8 cellular contexts compared by ENCODE assay signal in genomic region chr9:137589441-137590122, GRCh38. TPM values are rescaled to one million over a fixed set of nuclear protein-coding genes. Genes with fewer than 3 reads are reported as not detected.
A peak's percentile ranks its signal among the peaks of the same experiment; 100 is the strongest.
DNase-seq lines count a peak whose midpoint lies in the region; ATAC-seq and TF ChIP-seq lines count a peak whose summit lies in the region.

No MANE protein-coding gene starts in this region.

- TF ChIP-seq CTCF in 22Rv1 (IDR thresholded peaks at IDR 0.05) (no peak), WERI-Rb-1 (IDR thresholded peaks at IDR 0.05; ENCODE audit: low read depth, low read length) (no peak), foreskin fibroblast (IDR thresholded peaks at IDR 0.05; ENCODE audit: low read depth, low read length) (no peak), psoas muscle (IDR thresholded peaks at IDR 0.05) (no peak)

- H3K4me3 ChIP-seq in WERI-Rb-1 (ENCODE audit: low read depth, low read length), result peak overlapping the region; percentile 50
- H3K4me3 ChIP-seq in foreskin fibroblast (ENCODE audit: low read depth in 1 of 2, low read length in 2 of 2), result peak overlapping the region; percentile 69 to 76
- peak overlapping the region; percentile 81 for H3K4me3 ChIP-seq in psoas muscle

- intact Hi-C loops in psoas muscle (cut with DNase I), result no loop called here

- peaks cover 9% of the 10 kb centered on the region for H3K4me1 ChIP-seq in psoas muscle

- H3K27ac ChIP-seq in 22Rv1, result peak overlapping the region; percentile 67
- H3K27ac ChIP-seq in WERI-Rb-1, result peak overlapping the region; percentile 58
- no peak overlapping the region for H3K27ac ChIP-seq in psoas muscle

- peak; percentile 23 for ATAC-seq in GM18511 (IDR thresholded peaks at IDR 0.05; ENCODE audit: unreplicated experiment)
- ATAC-seq in HG03039 (IDR thresholded peaks at IDR 0.05; ENCODE audit: unreplicated experiment), result peak; percentile 3
- ATAC-seq in psoas muscle, result no peak
- no peak for ATAC-seq in GM18873 (IDR thresholded peaks at IDR 0.05; ENCODE audit: low FRiP score, unreplicated experiment)

- 8 to 14% (median 14%) methylated on average over 32 to 58 of the region's 58 CpGs for WGBS in psoas muscle, 3 donors

- DNase-seq in WERI-Rb-1 (no peak), foreskin fibroblast (peak in 1 of 2 donors; percentile 53), psoas muscle (no peak)
- no peak for DNase-seq in activated CD8-positive, alpha-beta memory T cell treated with anti-CD3 and anti-CD28 coated beads, Interleukin-2, amount 50 U/mL, for 4 hours

- H3K9me3 ChIP-seq in WERI-Rb-1 (ENCODE audit: severe bottlenecking), result no peaks in the 10 kb centered on the region
- no peaks in the 10 kb centered on the region for H3K9me3 ChIP-seq in psoas muscle

- H3K27me3 ChIP-seq in WERI-Rb-1 (ENCODE audit: insufficient read depth, low read depth, severe bottlenecking), result no peaks in the 10 kb centered on the region
- H3K27me3 ChIP-seq in psoas muscle (ENCODE audit: insufficient read depth in 3 of 3, low read length in 2 of 3), result no peaks in the 10 kb centered on the region

- peaks cover 44% of the 10 kb centered on the region for H3K36me3 ChIP-seq in WERI-Rb-1
- peaks cover 0 to 42% of the 10 kb centered on the region in 2 donors for H3K36me3 ChIP-seq in psoas muscle (ENCODE audit: insufficient read depth in 1 of 2, low read depth in 1 of 2)

RNA-seq across cellular contexts. Expression of gene ZMYND19, which starts 0.7 kb away (rescaled TPM):
- total RNA-seq in psoas muscle, result 10 to 100 TPM; 11.7 to 21.2 (median 13.3) TPM
- 10 to 100 TPM; 15.2 to 27.2 (median 16.5) TPM for polyA plus RNA-seq in psoas muscle

RNA-seq across cellular contexts. Expression of gene DPH7, which starts 10.9 kb away (rescaled TPM):
- total RNA-seq in psoas muscle, result 10 to 100 TPM in 3 of 4 donors, 1 to 10 TPM in 1; 9.1 to 17.8 (median 11.0) TPM
- polyA plus RNA-seq in psoas muscle, result 10 to 100 TPM; 14.1 to 16.8 (median 15.3) TPM

RNA-seq across cellular contexts. Expression of gene ARRDC1, which starts 15.9 kb away (rescaled TPM):
- total RNA-seq in psoas muscle, result 10 to 100 TPM in 3 of 4 donors, 1 to 10 TPM in 1; 6.9 to 17.6 (median 14.6) TPM
- polyA plus RNA-seq in psoas muscle, result 10 to 100 TPM; 12.6 to 18.9 (median 14.2) TPM

RNA-seq across cellular contexts. Expression of gene EHMT1, which starts 29.2 kb away (rescaled TPM):
- 10 to 100 TPM; 29.2 to 49.6 (median 38.5) TPM for total RNA-seq in psoas muscle
- 10 to 100 TPM; 29.0 to 31.2 (median 29.6) TPM for polyA plus RNA-seq in psoas muscle

RNA-seq across cellular contexts. Expression of gene MRPL41, which starts 37.9 kb away (rescaled TPM):
- 100 to 1,000 TPM; 102 to 133 (median 115) TPM for total RNA-seq in psoas muscle
- polyA plus RNA-seq in psoas muscle, result 100 to 1,000 TPM in 2 of 3 donors, 10 to 100 TPM in 1; 78.0 to 226 (median 205) TPM

Comparison
In these comparisons a context has a peak if more than half of its experiments do, and no peak if none do; other contexts are left out.
1. ATAC-seq: peak in GM18511 (single experiment) and HG03039 (single experiment); none in psoas muscle (0 of 4) and GM18873 (single experiment).
2. Peak in every context shown above with its lines, with median percentiles within 50 percentile points of each other: H3K4me3 ChIP-seq.